33 cellular contexts compared by ENCODE assay signal in genomic region chr4:31189938-31190337, GRCh38.
"Had no signal": no experiment of that assay in that cellular context is flagged by ENCODE, and none has a peak within 500 bp of the region (broad histone marks: within the 10 kb centered on the region; RNA-seq: fewer than 3 reads in every experiment).

No MANE protein-coding gene starts in this region.

- DNase-seq: Karpas-422, Kasumi-1, KG1, MG63, MM.1S, MV-4-11, NCI-H1048, NCI-H1092, NCI-H1092 treated with DMSO at 0.1 percent for 48 hours, NCI-H1105, NCI-H1105 treated with DMSO at 0.1 percent for 48 hours, NCI-H1417, NCI-H1417 treated with DMSO at 0.1 percent for 48 hours, NCI-H1436, NCI-H1436 treated with DMSO at 0.1 percent for 48 hours, NCI-H1694, NCI-H1694 treated with DMSO at 0.1 percent for 48 hours, NCI-H187, NCI-H187 treated with DMSO at 0.1 percent for 48 hours, NCI-H1930, NCI-H2029, NCI-H2029 treated with DMSO at 0.1 percent for 48 hours, NCI-H2081 treated with DMSO at 0.1 percent for 48 hours, NCI-H2107, NCI-H2171, NCI-H2171 treated with DMSO at 0.1 percent for 48 hours, NCI-H2227 treated with DMSO at 0.1 percent for 48 hours, NCI-H226, NCI-H345, NCI-H446, NCI-H446 treated with DMSO at 0.1 percent for 48 hours, NCI-H510A had no signal

- H3K9ac ChIP-seq: KMS-11 had no signal

- H3K9me3 ChIP-seq: MG63 had no signal

- H3K27me3 ChIP-seq: MG63 had no signal

- H3K27ac ChIP-seq: KMS-11 had no signal

- H3K36me3 ChIP-seq: MG63 had no signal

- H3K4me3 ChIP-seq: MG63 had no signal
